In the genomic region with DNA sequence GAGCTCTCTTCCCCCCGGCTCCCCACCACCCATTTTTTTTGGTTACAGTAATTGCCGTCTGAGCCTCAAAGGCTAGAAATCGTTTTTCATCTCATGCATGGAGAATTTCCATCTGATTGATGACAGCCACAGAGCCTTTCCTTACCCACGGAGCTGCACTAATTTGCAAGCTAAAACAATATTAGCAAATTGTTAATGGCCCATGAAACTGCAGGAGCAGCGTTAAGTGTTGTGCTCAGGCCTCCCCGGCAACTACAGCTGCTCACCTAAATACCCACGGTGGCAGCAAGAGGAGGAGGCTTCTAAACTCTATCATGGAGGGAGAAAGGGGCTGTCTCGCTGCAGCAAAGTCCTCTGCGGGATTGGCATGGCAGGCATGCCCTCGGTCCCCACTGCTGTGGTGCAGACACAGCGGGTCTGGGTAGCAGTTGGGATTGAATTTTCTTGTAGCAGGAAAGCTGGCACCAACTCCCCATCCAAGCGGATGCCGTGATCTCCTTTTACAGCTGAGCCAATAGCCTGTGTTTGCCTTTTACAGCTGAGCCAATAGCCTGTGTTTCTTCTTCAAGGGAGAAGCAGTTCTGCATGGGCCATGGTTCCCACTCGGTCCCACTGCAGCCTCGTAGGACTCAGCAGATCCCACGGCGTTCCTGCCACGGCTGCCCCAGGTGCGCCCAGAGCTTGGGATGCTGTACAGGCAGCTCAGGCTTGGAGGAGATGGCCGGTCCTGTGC, we compare ENCODE assay signal across 14 cellular contexts.
"Had no signal": no experiment of that assay in that cellular context is flagged by ENCODE, and none has a peak within 500 bp of the region (broad histone marks: within the 10 kb centered on the region; RNA-seq: fewer than 3 reads in every experiment).

No MANE protein-coding gene starts in this region.

- H3K27me3 ChIP-seq: adrenal gland, thyroid gland, uterus had no signal

- DNase-seq: activated CD4-positive, alpha-beta T cell treated with anti-CD3 and anti-CD28 coated beads, Interleukin-2, amount 10 ng/mL, durations not matched to agents 7 days and 5 days; activated CD4-positive, CD25-positive, alpha-beta regulatory T cell; activated CD8-positive, alpha-beta memory T cell treated with anti-CD3 and anti-CD28 coated beads for 24 hours; activated naive CD4-positive, alpha-beta T cell treated with anti-CD3 and anti-CD28 coated beads, Interleukin-2, amount 10 ng/mL, durations not matched to agents 7 days and 5 days; adrenal gland; central memory CD4-positive, alpha-beta T cell; effector CD4-positive, alpha-beta T cell; heart right ventricle; left ventricle myocardium superior; right cardiac atrium; thyroid gland; uterus had no signal

- H3K4me3 ChIP-seq: adrenal gland, coronary artery, heart right ventricle, thyroid gland, uterus had no signal

- H3K27ac ChIP-seq: adrenal gland, coronary artery, heart right ventricle, thyroid gland, uterus had no signal

- FAIRE-seq: frontal cortex had no signal

- H3K9me3 ChIP-seq: adrenal gland, thyroid gland, uterus had no signal

- H3K4me1 ChIP-seq: adrenal gland, heart right ventricle, thyroid gland, uterus had no signal

- H3K36me3 ChIP-seq: adrenal gland, heart right ventricle, thyroid gland, uterus had no signal
